Comparison of ENCODE assay signal across 10 cellular contexts in the genomic region with DNA sequence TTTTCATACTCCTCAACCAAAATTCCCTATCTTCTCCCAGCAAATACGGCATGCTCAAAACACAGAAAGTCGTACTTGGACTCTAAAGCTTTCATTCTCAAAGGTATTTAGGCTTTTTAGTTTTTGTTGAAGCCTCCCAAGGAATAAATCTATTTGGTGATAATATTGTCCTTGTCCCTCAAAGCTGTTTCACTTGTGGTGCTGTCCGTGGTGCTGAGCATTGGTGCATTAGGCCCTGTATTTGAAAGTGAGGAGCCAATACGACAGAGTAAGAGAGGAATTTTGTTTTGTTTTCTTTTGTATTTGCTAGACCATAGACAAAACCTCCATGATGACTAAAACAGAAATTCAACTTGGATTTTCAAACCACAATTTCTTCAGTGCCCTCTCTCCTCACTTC. TPM values are rescaled to one million over a fixed set of nuclear protein-coding genes. Genes with fewer than 3 reads are reported as not detected.
DNase-seq lines count a peak whose midpoint lies in the region; ATAC-seq and TF ChIP-seq lines count a peak whose summit lies in the region.
"Had no signal": no experiment of that assay in that cellular context is flagged by ENCODE, and none has a peak within 500 bp of the region (broad histone marks: within the 10 kb centered on the region; RNA-seq: fewer than 3 reads in every experiment).

No MANE protein-coding gene starts in this region.

- TF ChIP-seq CTCF in coronary artery (IDR thresholded peaks at IDR 0.05) (no peak), tibial artery (IDR thresholded peaks at IDR 0.05) (no peak)

- H3K27ac Mint-ChIP-seq in activated naive CD8-positive, alpha-beta T cell treated with anti-CD3 and anti-CD28 coated beads, Interleukin-2, amount 10 ng/mL, durations not matched to agents 7 days and 5 days: no peak overlapping the region
- H3K27ac Mint-ChIP-seq: nephron had no signal

- no peak overlapping the region for H3K4ac ChIP-seq in mesenchymal stem cell (ENCODE audit: low read depth in 1 of 2, low read length in 2 of 2)

- no peak overlapping the region for H2BK15ac ChIP-seq in mesenchymal stem cell (ENCODE audit: low read depth, poor library complexity, severe bottlenecking)

- H3K4me3 Mint-ChIP-seq in activated naive CD8-positive, alpha-beta T cell treated with anti-CD3 and anti-CD28 coated beads, Interleukin-2, amount 10 ng/mL, durations not matched to agents 7 days and 5 days: no peak overlapping the region
- H3K4me3 Mint-ChIP-seq: nephron had no signal

- no peak for ATAC-seq in activated naive CD8-positive, alpha-beta T cell treated with anti-CD3 and anti-CD28 coated beads, Interleukin-2, amount 10 ng/mL, durations not matched to agents 7 days and 5 days (ENCODE audit: low read depth)
- ATAC-seq in HG03196 (IDR thresholded peaks at IDR 0.05; ENCODE audit: unreplicated experiment): no peak

- H3K4me1 ChIP-seq in Karpas-422 (ENCODE audit: low read length) (peaks cover 4% of the 10 kb centered on the region), mesenchymal stem cell (ENCODE audit: control insufficient read depth, insufficient read depth, low read depth, low read length) (no peaks in the 10 kb centered on the region), tibial artery (no peaks in the 10 kb centered on the region)

- no peak overlapping the region for H3K14ac ChIP-seq in mesenchymal stem cell (ENCODE audit: low read length in 2 of 2)

- no peaks in the 10 kb centered on the region for H3K9me2 ChIP-seq in Karpas-422 (replicated peaks; ENCODE audit: insufficient read depth, low read length)

- H3K27ac ChIP-seq in Karpas-422 (ENCODE audit: low read length): no peak overlapping the region
- H3K27ac ChIP-seq in mesenchymal stem cell (ENCODE audit: low read length, poor library complexity, severe bottlenecking): no peak overlapping the region
- H3K27ac ChIP-seq in coronary artery: no peak overlapping the region
- no peak overlapping the region for H3K27ac ChIP-seq in tibial artery

- H3K79me1 ChIP-seq in mesenchymal stem cell (replicated peaks; ENCODE audit: low read length, poor library complexity, severe bottlenecking): no peaks in the 10 kb centered on the region

- H2BK12ac ChIP-seq in mesenchymal stem cell (ENCODE audit: low read length in 2 of 2): no peak overlapping the region

- H2BK120ac ChIP-seq in mesenchymal stem cell (ENCODE audit: low read depth, low read length): no peak overlapping the region

- H3K27me3 ChIP-seq in Karpas-422 (ENCODE audit: low read length) (0 out of 2 replicates have a peak, but pooled peaks cover 2% of the 10 kb centered on the region), mesenchymal stem cell (ENCODE audit: control insufficient read depth in 1 of 2, insufficient read depth in 1 of 2, low read length in 2 of 2) (peaks cover 4% of the 10 kb centered on the region in 2 experiments), tibial artery (no peaks in the 10 kb centered on the region)

- H4K91ac ChIP-seq in mesenchymal stem cell (ENCODE audit: low read length): no peak overlapping the region

- intact Hi-C loops in tibial artery (cut with DNase I; ENCODE audit: low total_unique reads): no loop called here

- H2AK5ac ChIP-seq in mesenchymal stem cell (ENCODE audit: low read length, severe bottlenecking): no peak overlapping the region

- POLR2A ChIA-PET in activated naive CD8-positive, alpha-beta T cell treated with anti-CD3 and anti-CD28 coated beads, Interleukin-2, amount 10 ng/mL, durations not matched to agents 7 days and 5 days (lab: Charles Lee): no interaction called here

- no peaks in the 10 kb centered on the region for H4K20me1 ChIP-seq in Karpas-422 (ENCODE audit: insufficient read depth, low read depth, low read length)

- no peak overlapping the region for H4K8ac ChIP-seq in mesenchymal stem cell (ENCODE audit: low read length)

- H3K9ac ChIP-seq in Karpas-422 (ENCODE audit: low read length) (no peak overlapping the region), mesenchymal stem cell (ENCODE audit: low read length) (no peak overlapping the region)

- H2AFZ ChIP-seq in Karpas-422 (ENCODE audit: low read length) (no peak overlapping the region), mesenchymal stem cell (ENCODE audit: low read depth, low read length) (no peak overlapping the region)

- DNase-seq in ELR (ENCODE audit: low read depth) (peak; percentile 34), Karpas-422 (peak; percentile 82), mesenchymal stem cell (peak; percentile 18), coronary artery (ENCODE audit: low spot score) (no peak), tibial artery (no peak), NCI-H774 (lab: John Stamatoyannopoulos, UW) (no peak)
- DNase-seq in activated naive CD8-positive, alpha-beta T cell treated with anti-CD3 and anti-CD28 coated beads, Interleukin-2, amount 10 ng/mL, durations not matched to agents 7 days and 5 days: peak; percentile 50
- DNase-seq: NCI-H2107 had no signal

- H3K4me2 ChIP-seq in Karpas-422 (ENCODE audit: low read depth, low read length, poor library complexity, severe bottlenecking) (no peak overlapping the region), mesenchymal stem cell (ENCODE audit: low read length, poor library complexity, severe bottlenecking) (no peak overlapping the region)

- no peak overlapping the region for H3K18ac ChIP-seq in mesenchymal stem cell (ENCODE audit: low read depth in 1 of 2, low read length in 2 of 2)

- H3K79me2 ChIP-seq in Karpas-422 (ENCODE audit: low read length): no peaks in the 10 kb centered on the region

- H3K36me3 ChIP-seq in Karpas-422 (ENCODE audit: insufficient read depth, low read length): no peaks in the 10 kb centered on the region
- H3K36me3 ChIP-seq in mesenchymal stem cell (ENCODE audit: control insufficient read depth in 1 of 2, insufficient read depth in 2 of 2, low read depth in 1 of 2, low read length in 2 of 2): no peaks in the 10 kb centered on the region
- no peaks in the 10 kb centered on the region for H3K36me3 ChIP-seq in tibial artery

- 23% methylated on average over 3 of the region's 4 CpGs for WGBS in mesenchymal stem cell

- no peaks in the 10 kb centered on the region for H3K9me3 Mint-ChIP-seq in activated naive CD8-positive, alpha-beta T cell treated with anti-CD3 and anti-CD28 coated beads, Interleukin-2, amount 10 ng/mL, durations not matched to agents 7 days and 5 days
- H3K9me3 Mint-ChIP-seq: nephron had no signal

- H3K36me3 Mint-ChIP-seq in activated naive CD8-positive, alpha-beta T cell treated with anti-CD3 and anti-CD28 coated beads, Interleukin-2, amount 10 ng/mL, durations not matched to agents 7 days and 5 days: no peaks in the 10 kb centered on the region

- H3K27me3 Mint-ChIP-seq in activated naive CD8-positive, alpha-beta T cell treated with anti-CD3 and anti-CD28 coated beads, Interleukin-2, amount 10 ng/mL, durations not matched to agents 7 days and 5 days: peaks cover 7% of the 10 kb centered on the region

- no peak overlapping the region for H3K4me3 ChIP-seq in Karpas-422 (ENCODE audit: low read length)
- no peak overlapping the region for H3K4me3 ChIP-seq in mesenchymal stem cell (ENCODE audit: insufficient read depth in 1 of 2, low read depth in 1 of 2, low read length in 2 of 2)
- no peak overlapping the region for H3K4me3 ChIP-seq in coronary artery
- no peak overlapping the region for H3K4me3 ChIP-seq in tibial artery

- H2BK5ac ChIP-seq in mesenchymal stem cell (ENCODE audit: low read depth, low read length, poor library complexity, severe bottlenecking): no peak overlapping the region

- H3K23ac ChIP-seq in mesenchymal stem cell (ENCODE audit: low read length in 2 of 2): no peak overlapping the region

- no peaks in the 10 kb centered on the region for H3K4me1 Mint-ChIP-seq in activated naive CD8-positive, alpha-beta T cell treated with anti-CD3 and anti-CD28 coated beads, Interleukin-2, amount 10 ng/mL, durations not matched to agents 7 days and 5 days
- H3K4me1 Mint-ChIP-seq: nephron had no signal

- H3K9me3 ChIP-seq in Karpas-422 (ENCODE audit: low read length): no peaks in the 10 kb centered on the region
- peaks cover 17% of the 10 kb centered on the region for H3K9me3 ChIP-seq in mesenchymal stem cell (ENCODE audit: control insufficient read depth, low read length)
- no peaks in the 10 kb centered on the region for H3K9me3 ChIP-seq in tibial artery

RNA-seq across cellular contexts. Expression of gene LGALS13, which starts 3.2 kb away (rescaled TPM):
- not detected in 2 replicates for total RNA-seq in Karpas-422 (2014; rRNA removed; shearing (Covaris generic); ENCODE audit: low replicate concordance)
- total RNA-seq in activated naive CD8-positive, alpha-beta T cell treated with anti-CD3 and anti-CD28 coated beads, Interleukin-2, amount 10 ng/mL, durations not matched to agents 7 days and 5 days: not detected
- not detected for polyA plus RNA-seq in mesenchymal stem cell (2013, experiment 1 of 2)
- not detected for polyA plus RNA-seq in mesenchymal stem cell (2013, experiment 2 of 2)

RNA-seq across cellular contexts. Expression of gene LGALS16, which starts 56.6 kb away (rescaled TPM):
- not detected in 2 replicates for total RNA-seq in Karpas-422 (2014; rRNA removed; shearing (Covaris generic); ENCODE audit: low replicate concordance)
- total RNA-seq in activated naive CD8-positive, alpha-beta T cell treated with anti-CD3 and anti-CD28 coated beads, Interleukin-2, amount 10 ng/mL, durations not matched to agents 7 days and 5 days: not detected
- not detected for polyA plus RNA-seq in mesenchymal stem cell (2013, experiment 1 of 2)
- not detected for polyA plus RNA-seq in mesenchymal stem cell (2013, experiment 2 of 2)

RNA-seq across cellular contexts. Expression of gene EID2, which starts 59.2 kb away (rescaled TPM):
- 5.9 and 11.1 TPM in 2 replicates for total RNA-seq in Karpas-422 (2014; rRNA removed; shearing (Covaris generic); ENCODE audit: low replicate concordance)
- 10 to 100 TPM; 17.5 to 20.7 TPM for total RNA-seq in activated naive CD8-positive, alpha-beta T cell treated with anti-CD3 and anti-CD28 coated beads, Interleukin-2, amount 10 ng/mL, durations not matched to agents 7 days and 5 days
- 17.2 TPM for polyA plus RNA-seq in mesenchymal stem cell (2013, experiment 1 of 2)
- polyA plus RNA-seq in mesenchymal stem cell (2013, experiment 2 of 2): 18.1 TPM

Comparison
In these comparisons a context has a peak if more than half of its experiments do, and no peak if none do; other contexts are left out.
1. DNase-seq: peak in ELR (single experiment), Karpas-422 (single experiment), activated naive CD8-positive, alpha-beta T cell treated with anti-CD3 and anti-CD28 coated beads, Interleukin-2, amount 10 ng/mL, durations not matched to agents 7 days and 5 days (single experiment) and mesenchymal stem cell (single experiment); none in coronary artery (single experiment), tibial artery (0 of 2) and NCI-H774 (single experiment).